In genomic region chr22:38873469-38874411, GRCh38 we compare ENCODE assay signal across 1 cellular context.
TF ChIP-seq lines count a peak whose summit lies in the region.

No MANE protein-coding gene starts in this region.

TF ChIP-seq in K562, 482 proteins besides CTCF, POLR2A, EP300 and RAD21 (continued from another document):
- TF ChIP-seq MTA2 (IDR thresholded peaks at IDR 0.05; ENCODE audit: low read depth) (no peak), MEIS2 (IDR thresholded peaks at IDR 0.05; ENCODE audit: partially characterized antibody) (peak; percentile 62), DPF2 (IDR thresholded peaks at IDR 0.05) (peak; percentile 64), FOS (IDR thresholded peaks at IDR 0.05; ENCODE audit: extremely low read depth, insufficient read length) (peak; percentile 23), CBFA2T3 (IDR thresholded peaks at IDR 0.05) (0 out of 2 replicates have a peak, but pooled peaks have one; percentile 9), SMARCA4 (IDR thresholded peaks at IDR 0.05) (peak; percentile 63; the same call in 1 of the 2 replicates), ZKSCAN1 (IDR thresholded peaks at IDR 0.05; ENCODE audit: low read depth, low read length) (peak; percentile 75; the same call in 1 of the 2 replicates), MECOM (CRISPR knock-in tag; IDR thresholded peaks at IDR 0.05) (no peak), KAT2B (IDR thresholded peaks at IDR 0.05; ENCODE audit: low read depth, low read length) (no peak), JUND (IDR thresholded peaks at IDR 0.05; ENCODE audit: borderline replicate concordance, low read depth, low read length) (peak; percentile 91), JUND (tag; IDR thresholded peaks at IDR 0.05; ENCODE audit: borderline replicate concordance, low read depth, low read length) (peak; percentile 90; the same call in 2 of the 3 replicates), RCOR1 (IDR thresholded peaks at IDR 0.05; ENCODE audit: borderline replicate concordance in 1 of 2, low read depth in 2 of 2, low read length in 2 of 2) (peak in 1 of 2 experiments; percentile 88; a peak in 2 of 4 replicates), ZEB2 (IDR thresholded peaks at IDR 0.05) (peak; percentile 68), SMARCE1 (IDR thresholded peaks at IDR 0.05) (peak; percentile 66; the same call in 1 of the 2 replicates), CTBP1 (IDR thresholded peaks at IDR 0.05; ENCODE audit: borderline replicate concordance) (peak; percentile 64; the same call in 1 of the 2 replicates), EGR1 (conservative IDR thresholded peaks at IDR 0.05) (peak; percentile 41), RBM34 (IDR thresholded peaks at IDR 0.05; ENCODE audit: borderline replicate concordance, insufficient read depth, low read length) (no peak), RERE (CRISPR knock-in tag; IDR thresholded peaks at IDR 0.05; ENCODE audit: borderline replicate concordance) (no peak), CBX5 (IDR thresholded peaks at IDR 0.05; ENCODE audit: borderline replicate concordance, low read depth) (no peak), JUN (IDR thresholded peaks at IDR 0.05; ENCODE audit: borderline replicate concordance, low read depth, low read length) (peak; percentile 79), JUN (CRISPR knock-in tag; IDR thresholded peaks at IDR 0.05; ENCODE audit: borderline replicate concordance) (no peak), THRAP3 (IDR thresholded peaks at IDR 0.05; ENCODE audit: borderline replicate concordance) (no peak), RBM15 (IDR thresholded peaks at IDR 0.05; ENCODE audit: insufficient read depth, low read length) (no peak), ZFP36 (IDR thresholded peaks at IDR 0.05; ENCODE audit: low read depth, low read length, partially characterized antibody) (peak; percentile 21), FOSL1 (tag; conservative IDR thresholded peaks at IDR 0.05) (peak; percentile 89), PKNOX1 (IDR thresholded peaks at IDR 0.05) (peak; percentile 59), ARID1B (IDR thresholded peaks at IDR 0.05) (peak; percentile 66)
- TF ChIP-seq, protein P1, sequence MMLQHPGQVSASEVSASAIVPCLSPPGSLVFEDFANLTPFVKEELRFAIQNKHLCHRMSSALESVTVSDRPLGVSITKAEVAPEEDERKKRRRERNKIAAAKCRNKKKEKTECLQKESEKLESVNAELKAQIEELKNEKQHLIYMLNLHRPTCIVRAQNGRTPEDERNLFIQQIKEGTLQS (IDR thresholded peaks at IDR 0.05), result peak; percentile 82
- TF ChIP-seq, protein P1 (CRISPR knock-in tag; conservative IDR thresholded peaks at IDR 0.05), result no peak
